Comparison of ENCODE assay signal across 1 cellular context in the genomic region with DNA sequence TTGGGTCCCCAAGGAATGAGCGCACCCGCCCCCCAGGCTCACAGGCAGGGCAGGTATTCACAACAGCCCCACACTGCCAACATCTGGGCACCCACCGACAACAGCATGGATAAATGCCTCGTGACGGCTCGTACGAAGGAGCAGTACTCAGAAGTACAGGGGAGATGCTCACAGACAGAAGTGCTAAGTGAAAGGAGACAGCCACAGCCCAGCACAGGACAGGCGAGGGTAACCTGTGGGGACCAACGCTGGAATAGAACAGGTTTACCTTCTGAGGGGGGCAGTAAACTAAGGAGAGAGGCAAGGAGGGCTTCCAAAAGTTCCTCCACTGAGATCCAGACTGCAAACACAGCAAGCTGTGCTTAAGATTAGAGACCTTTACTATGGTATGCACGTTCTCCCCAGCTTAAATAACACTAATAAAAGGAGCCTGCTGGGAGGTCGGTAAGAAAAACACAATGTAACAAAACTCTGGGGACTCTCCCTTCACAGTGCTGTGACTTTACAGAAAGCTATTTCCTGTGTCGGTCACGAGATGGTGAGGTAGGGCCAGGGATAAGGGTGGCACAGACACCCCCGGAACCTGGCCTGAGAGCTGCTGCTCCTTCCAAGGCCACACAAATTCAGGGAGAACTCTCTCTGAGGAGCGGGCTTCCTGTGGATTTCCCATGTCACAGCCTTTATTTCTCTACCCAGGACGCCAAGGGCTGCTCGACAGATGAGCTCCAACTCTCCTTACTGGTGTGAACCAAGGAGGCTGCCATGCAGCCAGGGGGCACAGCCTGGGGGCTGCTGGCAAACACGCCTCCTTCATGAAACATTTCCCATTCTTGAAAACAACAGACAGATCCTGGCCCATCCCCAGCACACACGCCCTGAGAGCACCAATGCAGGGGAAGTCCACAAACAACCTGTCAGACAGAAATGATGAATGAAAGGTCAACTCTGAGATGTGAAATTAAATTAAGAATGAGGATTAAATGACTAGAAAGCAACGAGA.
TF ChIP-seq lines count a peak whose summit lies in the region.

No MANE protein-coding gene starts in this region.

TF ChIP-seq in GM12878, 131 proteins besides CTCF, POLR2A, EP300 and RAD21 (continues in another document):
- no peak for TF ChIP-seq YBX1 (IDR thresholded peaks at IDR 0.05)
- no peak for TF ChIP-seq SUZ12 (IDR thresholded peaks at IDR 0.05; ENCODE audit: unreplicated experiment)
- peak; percentile 53; the same call in 1 of the 2 replicates for TF ChIP-seq BCL11A (IDR thresholded peaks at IDR 0.05; ENCODE audit: low read depth, low read length)
- TF ChIP-seq TCF12 (IDR thresholded peaks at IDR 0.05; ENCODE audit: low read depth, low read length) = peak; percentile 33; the same call in 1 of the 2 replicates
- no peak for TF ChIP-seq ZSCAN29 (IDR thresholded peaks at IDR 0.05)
- TF ChIP-seq, protein P1, sequence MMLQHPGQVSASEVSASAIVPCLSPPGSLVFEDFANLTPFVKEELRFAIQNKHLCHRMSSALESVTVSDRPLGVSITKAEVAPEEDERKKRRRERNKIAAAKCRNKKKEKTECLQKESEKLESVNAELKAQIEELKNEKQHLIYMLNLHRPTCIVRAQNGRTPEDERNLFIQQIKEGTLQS (IDR thresholded peaks at IDR 0.05; ENCODE audit: borderline replicate concordance, extremely low read depth, low read depth, low read length) = no peak
- no peak for TF ChIP-seq SUPT20H (IDR thresholded peaks at IDR 0.05; ENCODE audit: borderline replicate concordance, control insufficient read depth, low read depth, low read length)
- TF ChIP-seq, protein P2, sequence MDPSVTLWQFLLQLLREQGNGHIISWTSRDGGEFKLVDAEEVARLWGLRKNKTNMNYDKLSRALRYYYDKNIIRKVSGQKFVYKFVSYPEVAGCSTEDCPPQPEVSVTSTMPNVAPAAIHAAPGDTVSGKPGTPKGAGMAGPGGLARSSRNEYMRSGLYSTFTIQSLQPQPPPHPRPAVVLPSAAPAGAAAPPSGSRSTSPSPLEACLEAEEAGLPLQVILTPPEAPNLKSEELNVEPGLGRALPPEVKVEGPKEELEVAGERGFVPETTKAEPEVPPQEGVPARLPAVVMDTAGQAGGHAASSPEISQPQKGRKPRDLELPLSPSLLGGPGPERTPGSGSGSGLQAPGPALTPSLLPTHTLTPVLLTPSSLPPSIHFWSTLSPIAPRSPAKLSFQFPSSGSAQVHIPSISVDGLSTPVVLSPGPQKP (IDR thresholded peaks at IDR 0.05; ENCODE audit: low read depth, low read length) = no peak
- TF ChIP-seq, protein P3, sequence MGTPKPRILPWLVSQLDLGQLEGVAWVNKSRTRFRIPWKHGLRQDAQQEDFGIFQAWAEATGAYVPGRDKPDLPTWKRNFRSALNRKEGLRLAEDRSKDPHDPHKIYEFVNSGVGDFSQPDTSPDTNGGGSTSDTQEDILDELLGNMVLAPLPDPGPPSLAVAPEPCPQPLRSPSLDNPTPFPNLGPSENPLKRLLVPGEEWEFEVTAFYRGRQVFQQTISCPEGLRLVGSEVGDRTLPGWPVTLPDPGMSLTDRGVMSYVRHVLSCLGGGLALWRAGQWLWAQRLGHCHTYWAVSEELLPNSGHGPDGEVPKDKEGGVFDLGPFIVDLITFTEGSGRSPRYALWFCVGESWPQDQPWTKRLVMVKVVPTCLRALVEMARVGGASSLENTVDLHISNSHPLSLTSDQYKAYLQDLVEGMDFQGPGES (IDR thresholded peaks at IDR 0.05) = no peak
- TF ChIP-seq SIX5 (IDR thresholded peaks at IDR 0.05; ENCODE audit: low read depth, low read length, severe bottlenecking) = no peak
- TF ChIP-seq, protein P4, sequence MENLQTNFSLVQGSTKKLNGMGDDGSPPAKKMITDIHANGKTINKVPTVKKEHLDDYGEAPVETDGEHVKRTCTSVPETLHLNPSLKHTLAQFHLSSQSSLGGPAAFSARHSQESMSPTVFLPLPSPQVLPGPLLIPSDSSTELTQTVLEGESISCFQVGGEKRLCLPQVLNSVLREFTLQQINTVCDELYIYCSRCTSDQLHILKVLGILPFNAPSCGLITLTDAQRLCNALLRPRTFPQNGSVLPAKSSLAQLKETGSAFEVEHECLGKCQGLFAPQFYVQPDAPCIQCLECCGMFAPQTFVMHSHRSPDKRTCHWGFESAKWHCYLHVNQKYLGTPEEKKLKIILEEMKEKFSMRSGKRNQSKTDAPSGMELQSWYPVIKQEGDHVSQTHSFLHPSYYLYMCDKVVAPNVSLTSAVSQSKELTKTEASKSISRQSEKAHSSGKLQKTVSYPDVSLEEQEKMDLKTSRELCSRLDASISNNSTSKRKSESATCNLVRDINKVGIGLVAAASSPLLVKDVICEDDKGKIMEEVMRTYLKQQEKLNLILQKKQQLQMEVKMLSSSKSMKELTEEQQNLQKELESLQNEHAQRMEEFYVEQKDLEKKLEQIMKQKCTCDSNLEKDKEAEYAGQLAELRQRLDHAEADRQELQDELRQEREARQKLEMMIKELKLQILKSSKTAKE (IDR thresholded peaks at IDR 0.05; ENCODE audit: low read depth, poor library complexity, severe bottlenecking) = peak; percentile 37
- TF ChIP-seq MEF2B (IDR thresholded peaks at IDR 0.05; ENCODE audit: partially characterized antibody, poor library complexity, severe bottlenecking) = peak; percentile 53
- TF ChIP-seq NR2C2 (IDR thresholded peaks at IDR 0.05; ENCODE audit: borderline replicate concordance, control insufficient read depth, insufficient read length, low read depth) = no peak
- TF ChIP-seq CBX5 (IDR thresholded peaks at IDR 0.05; ENCODE audit: low read depth) = no peak
- TF ChIP-seq, protein P5, sequence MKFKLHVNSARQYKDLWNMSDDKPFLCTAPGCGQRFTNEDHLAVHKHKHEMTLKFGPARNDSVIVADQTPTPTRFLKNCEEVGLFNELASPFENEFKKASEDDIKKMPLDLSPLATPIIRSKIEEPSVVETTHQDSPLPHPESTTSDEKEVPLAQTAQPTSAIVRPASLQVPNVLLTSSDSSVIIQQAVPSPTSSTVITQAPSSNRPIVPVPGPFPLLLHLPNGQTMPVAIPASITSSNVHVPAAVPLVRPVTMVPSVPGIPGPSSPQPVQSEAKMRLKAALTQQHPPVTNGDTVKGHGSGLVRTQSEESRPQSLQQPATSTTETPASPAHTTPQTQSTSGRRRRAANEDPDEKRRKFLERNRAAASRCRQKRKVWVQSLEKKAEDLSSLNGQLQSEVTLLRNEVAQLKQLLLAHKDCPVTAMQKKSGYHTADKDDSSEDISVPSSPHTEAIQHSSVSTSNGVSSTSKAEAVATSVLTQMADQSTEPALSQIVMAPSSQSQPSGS (IDR thresholded peaks at IDR 0.05; ENCODE audit: low read length) = peak; percentile 17; the same call in 1 of the 2 replicates
- TF ChIP-seq, protein P6, sequence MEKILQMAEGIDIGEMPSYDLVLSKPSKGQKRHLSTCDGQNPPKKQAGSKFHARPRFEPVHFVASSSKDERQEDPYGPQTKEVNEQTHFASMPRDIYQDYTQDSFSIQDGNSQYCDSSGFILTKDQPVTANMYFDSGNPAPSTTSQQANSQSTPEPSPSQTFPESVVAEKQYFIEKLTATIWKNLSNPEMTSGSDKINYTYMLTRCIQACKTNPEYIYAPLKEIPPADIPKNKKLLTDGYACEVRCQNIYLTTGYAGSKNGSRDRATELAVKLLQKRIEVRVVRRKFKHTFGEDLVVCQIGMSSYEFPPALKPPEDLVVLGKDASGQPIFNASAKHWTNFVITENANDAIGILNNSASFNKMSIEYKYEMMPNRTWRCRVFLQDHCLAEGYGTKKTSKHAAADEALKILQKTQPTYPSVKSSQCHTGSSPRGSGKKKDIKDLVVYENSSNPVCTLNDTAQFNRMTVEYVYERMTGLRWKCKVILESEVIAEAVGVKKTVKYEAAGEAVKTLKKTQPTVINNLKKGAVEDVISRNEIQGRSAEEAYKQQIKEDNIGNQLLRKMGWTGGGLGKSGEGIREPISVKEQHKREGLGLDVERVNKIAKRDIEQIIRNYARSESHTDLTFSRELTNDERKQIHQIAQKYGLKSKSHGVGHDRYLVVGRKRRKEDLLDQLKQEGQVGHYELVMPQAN (conservative IDR thresholded peaks at IDR 0.05) = peak; percentile 37; the same call in 1 of the 2 replicates
- TF ChIP-seq POLR2AphosphoS5 (IDR thresholded peaks at IDR 0.05; ENCODE audit: low read length) = peak; percentile 80
- TF ChIP-seq MTA3 (IDR thresholded peaks at IDR 0.05; ENCODE audit: borderline replicate concordance, low read length) = 0 out of 2 replicates have a peak, but pooled peaks have one; percentile 52
- TF ChIP-seq TCF3 (IDR thresholded peaks at IDR 0.05; ENCODE audit: borderline replicate concordance, insufficient read depth, low read depth, low read length) = no peak
- no peak for TF ChIP-seq FOS (IDR thresholded peaks at IDR 0.05; ENCODE audit: borderline replicate concordance, extremely low read depth, insufficient read length)
- 0 out of 2 replicates have a peak, but pooled peaks have one; percentile 34 for TF ChIP-seq SMAD5 (IDR thresholded peaks at IDR 0.05; ENCODE audit: low read depth)
- TF ChIP-seq NFIC (IDR thresholded peaks at IDR 0.05; ENCODE audit: low read depth, low read length) = peak; percentile 57; the same call in 1 of the 2 replicates
- TF ChIP-seq NBN (IDR thresholded peaks at IDR 0.05) = peak; percentile 31; the same call in 1 of the 2 replicates
- TF ChIP-seq, protein P7, sequence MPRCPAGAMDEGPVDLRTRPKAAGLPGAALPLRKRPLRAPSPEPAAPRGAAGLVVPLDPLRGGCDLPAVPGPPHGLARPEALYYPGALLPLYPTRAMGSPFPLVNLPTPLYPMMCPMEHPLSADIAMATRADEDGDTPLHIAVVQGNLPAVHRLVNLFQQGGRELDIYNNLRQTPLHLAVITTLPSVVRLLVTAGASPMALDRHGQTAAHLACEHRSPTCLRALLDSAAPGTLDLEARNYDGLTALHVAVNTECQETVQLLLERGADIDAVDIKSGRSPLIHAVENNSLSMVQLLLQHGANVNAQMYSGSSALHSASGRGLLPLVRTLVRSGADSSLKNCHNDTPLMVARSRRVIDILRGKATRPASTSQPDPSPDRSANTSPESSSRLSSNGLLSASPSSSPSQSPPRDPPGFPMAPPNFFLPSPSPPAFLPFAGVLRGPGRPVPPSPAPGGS (IDR thresholded peaks at IDR 0.05; ENCODE audit: borderline replicate concordance, insufficient read depth, low read depth, low read length, poor library complexity, severe bottlenecking) = peak; percentile 31
- TF ChIP-seq CREM (IDR thresholded peaks at IDR 0.05; ENCODE audit: low read depth) = peak; percentile 46
- peak; percentile 69; the same call in 1 of the 2 replicates for TF ChIP-seq GATAD2B (conservative IDR thresholded peaks at IDR 0.05; ENCODE audit: low read depth)
- peak; percentile 78 for TF ChIP-seq SMARCA5 (IDR thresholded peaks at IDR 0.05)
- TF ChIP-seq NR2F1 (conservative IDR thresholded peaks at IDR 0.05) = peak; percentile 84
- TF ChIP-seq, protein P8, sequence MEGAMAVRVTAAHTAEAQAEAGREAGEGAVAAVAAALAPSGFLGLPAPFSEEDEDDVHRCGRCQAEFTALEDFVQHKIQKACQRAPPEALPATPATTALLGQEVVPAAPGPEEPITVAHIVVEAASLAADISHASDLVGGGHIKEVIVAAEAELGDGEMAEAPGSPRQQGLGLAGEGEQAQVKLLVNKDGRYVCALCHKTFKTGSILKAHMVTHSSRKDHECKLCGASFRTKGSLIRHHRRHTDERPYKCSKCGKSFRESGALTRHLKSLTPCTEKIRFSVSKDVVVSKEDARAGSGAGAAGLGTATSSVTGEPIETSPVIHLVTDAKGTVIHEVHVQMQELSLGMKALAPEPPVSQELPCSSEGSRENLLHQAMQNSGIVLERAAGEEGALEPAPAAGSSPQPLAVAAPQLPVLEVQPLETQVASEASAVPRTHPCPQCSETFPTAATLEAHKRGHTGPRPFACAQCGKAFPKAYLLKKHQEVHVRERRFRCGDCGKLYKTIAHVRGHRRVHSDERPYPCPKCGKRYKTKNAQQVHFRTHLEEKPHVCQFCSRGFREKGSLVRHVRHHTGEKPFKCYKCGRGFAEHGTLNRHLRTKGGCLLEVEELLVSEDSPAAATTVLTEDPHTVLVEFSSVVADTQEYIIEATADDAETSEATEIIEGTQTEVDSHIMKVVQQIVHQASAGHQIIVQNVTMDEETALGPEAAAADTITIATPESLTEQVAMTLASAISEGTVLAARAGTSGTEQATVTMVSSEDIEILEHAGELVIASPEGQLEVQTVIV (IDR thresholded peaks at IDR 0.05; ENCODE audit: borderline replicate concordance, partially characterized antibody) = peak; percentile 13
- TF ChIP-seq, protein P9, sequence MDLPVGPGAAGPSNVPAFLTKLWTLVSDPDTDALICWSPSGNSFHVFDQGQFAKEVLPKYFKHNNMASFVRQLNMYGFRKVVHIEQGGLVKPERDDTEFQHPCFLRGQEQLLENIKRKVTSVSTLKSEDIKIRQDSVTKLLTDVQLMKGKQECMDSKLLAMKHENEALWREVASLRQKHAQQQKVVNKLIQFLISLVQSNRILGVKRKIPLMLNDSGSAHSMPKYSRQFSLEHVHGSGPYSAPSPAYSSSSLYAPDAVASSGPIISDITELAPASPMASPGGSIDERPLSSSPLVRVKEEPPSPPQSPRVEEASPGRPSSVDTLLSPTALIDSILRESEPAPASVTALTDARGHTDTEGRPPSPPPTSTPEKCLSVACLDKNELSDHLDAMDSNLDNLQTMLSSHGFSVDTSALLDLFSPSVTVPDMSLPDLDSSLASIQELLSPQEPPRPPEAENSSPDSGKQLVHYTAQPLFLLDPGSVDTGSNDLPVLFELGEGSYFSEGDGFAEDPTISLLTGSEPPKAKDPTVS (IDR thresholded peaks at IDR 0.05; ENCODE audit: low read depth, low read length) = no peak
- TF ChIP-seq BHLHE40 (IDR thresholded peaks at IDR 0.05; ENCODE audit: borderline replicate concordance in 1 of 2, low read depth in 2 of 2, low read length in 1 of 2) = peak; percentile 94
- 0 out of 2 replicates have a peak, but pooled peaks have one; percentile 7 for TF ChIP-seq MEF2A (IDR thresholded peaks at IDR 0.05; ENCODE audit: insufficient read depth, low read depth, low read length)
- TF ChIP-seq CREB1 (IDR thresholded peaks at IDR 0.05; ENCODE audit: low read depth) = peak; percentile 21; the same call in 1 of the 2 replicates
- TF ChIP-seq CHD4 (IDR thresholded peaks at IDR 0.05) = no peak
- TF ChIP-seq, protein P10, sequence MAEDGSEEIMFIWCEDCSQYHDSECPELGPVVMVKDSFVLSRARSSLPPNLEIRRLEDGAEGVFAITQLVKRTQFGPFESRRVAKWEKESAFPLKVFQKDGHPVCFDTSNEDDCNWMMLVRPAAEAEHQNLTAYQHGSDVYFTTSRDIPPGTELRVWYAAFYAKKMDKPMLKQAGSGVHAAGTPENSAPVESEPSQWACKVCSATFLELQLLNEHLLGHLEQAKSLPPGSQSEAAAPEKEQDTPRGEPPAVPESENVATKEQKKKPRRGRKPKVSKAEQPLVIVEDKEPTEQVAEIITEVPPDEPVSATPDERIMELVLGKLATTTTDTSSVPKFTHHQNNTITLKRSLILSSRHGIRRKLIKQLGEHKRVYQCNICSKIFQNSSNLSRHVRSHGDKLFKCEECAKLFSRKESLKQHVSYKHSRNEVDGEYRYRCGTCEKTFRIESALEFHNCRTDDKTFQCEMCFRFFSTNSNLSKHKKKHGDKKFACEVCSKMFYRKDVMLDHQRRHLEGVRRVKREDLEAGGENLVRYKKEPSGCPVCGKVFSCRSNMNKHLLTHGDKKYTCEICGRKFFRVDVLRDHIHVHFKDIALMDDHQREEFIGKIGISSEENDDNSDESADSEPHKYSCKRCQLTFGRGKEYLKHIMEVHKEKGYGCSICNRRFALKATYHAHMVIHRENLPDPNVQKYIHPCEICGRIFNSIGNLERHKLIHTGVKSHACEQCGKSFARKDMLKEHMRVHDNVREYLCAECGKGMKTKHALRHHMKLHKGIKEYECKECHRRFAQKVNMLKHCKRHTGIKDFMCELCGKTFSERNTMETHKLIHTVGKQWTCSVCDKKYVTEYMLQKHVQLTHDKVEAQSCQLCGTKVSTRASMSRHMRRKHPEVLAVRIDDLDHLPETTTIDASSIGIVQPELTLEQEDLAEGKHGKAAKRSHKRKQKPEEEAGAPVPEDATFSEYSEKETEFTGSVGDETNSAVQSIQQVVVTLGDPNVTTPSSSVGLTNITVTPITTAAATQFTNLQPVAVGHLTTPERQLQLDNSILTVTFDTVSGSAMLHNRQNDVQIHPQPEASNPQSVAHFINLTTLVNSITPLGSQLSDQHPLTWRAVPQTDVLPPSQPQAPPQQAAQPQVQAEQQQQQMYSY (CRISPR knock-in tag; IDR thresholded peaks at IDR 0.05) = 0 out of 2 replicates have a peak, but pooled peaks have one; percentile 2
